In genomic region chr2:120313695-120314615, GRCh38 we compare ENCODE assay signal across 8 cellular contexts. TPM values are rescaled to one million over a fixed set of nuclear protein-coding genes. Genes with fewer than 3 reads are reported as not detected.
DNase-seq lines count a peak whose midpoint lies in the region; ATAC-seq lines count a peak whose summit lies in the region.

No MANE protein-coding gene starts in this region.

- H3K4me1 ChIP-seq in iPS-18a (ENCODE audit: control insufficient read depth, low read depth, low read length) = peaks cover 3% of the 10 kb centered on the region

- H3K9me3 ChIP-seq in iPS-18a (ENCODE audit: control insufficient read depth, low read depth, low read length) = no peaks in the 10 kb centered on the region

- peaks cover 29% of the 10 kb centered on the region for H3K4me1 Mint-ChIP-seq in activated T-helper 2 cell treated with anti-CD3 and anti-CD28 coated beads, Interferon-gamma antibody, Interleukin-2, Interleukin-4, amounts not matched to agents 10 μg/mL and 5 μg/mL and 100 μg/mL, durations not matched to agents 14 hours and 24 hours and 36 hours (ENCODE audit: low read depth)
- H3K4me1 Mint-ChIP-seq in stimulated activated naive B cell treated with anti-CD40 and anti-IgM and Interleukin-4, amounts not matched to agents 10 μg/mL and 1 μg/mL and 100 μg/mL, for 72 hours = peaks cover 9 to 41% of the 10 kb centered on the region in 2 donors

- peaks cover 2% of the 10 kb centered on the region for H3K27me3 Mint-ChIP-seq in activated T-helper 2 cell treated with anti-CD3 and anti-CD28 coated beads, Interferon-gamma antibody, Interleukin-2, Interleukin-4, amounts not matched to agents 10 μg/mL and 5 μg/mL and 100 μg/mL, durations not matched to agents 14 hours and 24 hours and 36 hours (ENCODE audit: low read depth)
- peaks cover 15 to 34% of the 10 kb centered on the region in 2 donors for H3K27me3 Mint-ChIP-seq in stimulated activated naive B cell treated with anti-CD40 and anti-IgM and Interleukin-4, amounts not matched to agents 10 μg/mL and 1 μg/mL and 100 μg/mL, for 72 hours

- H3K9ac ChIP-seq in iPS-18a (ENCODE audit: low read length) = no peak overlapping the region

- no peaks in the 10 kb centered on the region for H3K9me3 Mint-ChIP-seq in activated T-helper 2 cell treated with anti-CD3 and anti-CD28 coated beads, Interferon-gamma antibody, Interleukin-2, Interleukin-4, amounts not matched to agents 10 μg/mL and 5 μg/mL and 100 μg/mL, durations not matched to agents 14 hours and 24 hours and 36 hours
- no peaks in the 10 kb centered on the region for H3K9me3 Mint-ChIP-seq in stimulated activated naive B cell treated with anti-CD40 and anti-IgM and Interleukin-4, amounts not matched to agents 10 μg/mL and 1 μg/mL and 100 μg/mL, for 72 hours

- H3K27ac ChIP-seq in iPS-18a (ENCODE audit: low read length) = no peak overlapping the region

- intact Hi-C loops in activated T-helper 2 cell treated with anti-CD3 and anti-CD28 coated beads, Interferon-gamma antibody, Interleukin-2, Interleukin-4, amounts not matched to agents 10 μg/mL and 5 μg/mL and 100 μg/mL, durations not matched to agents 14 hours and 24 hours and 36 hours (cut with micrococcal nuclease) = loop anchor here (1.0 to 2.0 kb wide), 4 partner anchors 91 to 203 kb away; partner anchors contain the start of gene TMEM185B

- H3K27me3 ChIP-seq in iPS-18a (ENCODE audit: control insufficient read depth, insufficient read depth, low read length) = peaks cover 54% of the 10 kb centered on the region

- ATAC-seq in stimulated activated naive B cell treated with anti-CD40 and anti-IgM and Interleukin-4, amounts not matched to agents 10 μg/mL and 1 μg/mL and 100 μg/mL, for 72 hours (replicated peaks) = no peak
- no peak for ATAC-seq in HG03521 (IDR thresholded peaks at IDR 0.05; ENCODE audit: unreplicated experiment)

- H3K36me3 Mint-ChIP-seq in activated T-helper 2 cell treated with anti-CD3 and anti-CD28 coated beads, Interferon-gamma antibody, Interleukin-2, Interleukin-4, amounts not matched to agents 10 μg/mL and 5 μg/mL and 100 μg/mL, durations not matched to agents 14 hours and 24 hours and 36 hours (ENCODE audit: low read depth) = no peaks in the 10 kb centered on the region
- peaks cover 4 to 10% of the 10 kb centered on the region in 2 donors for H3K36me3 Mint-ChIP-seq in stimulated activated naive B cell treated with anti-CD40 and anti-IgM and Interleukin-4, amounts not matched to agents 10 μg/mL and 1 μg/mL and 100 μg/mL, for 72 hours

- peak overlapping the region; percentile 46 for H3K4me3 ChIP-seq in iPS-18a (ENCODE audit: low read length)

- H3K27ac Mint-ChIP-seq in activated T-helper 2 cell treated with anti-CD3 and anti-CD28 coated beads, Interferon-gamma antibody, Interleukin-2, Interleukin-4, amounts not matched to agents 10 μg/mL and 5 μg/mL and 100 μg/mL, durations not matched to agents 14 hours and 24 hours and 36 hours = no peak overlapping the region
- H3K27ac Mint-ChIP-seq in stimulated activated naive B cell treated with anti-CD40 and anti-IgM and Interleukin-4, amounts not matched to agents 10 μg/mL and 1 μg/mL and 100 μg/mL, for 72 hours = peak overlapping the region; percentile 71

- peak overlapping the region; percentile 67 for H3K4me3 Mint-ChIP-seq in activated T-helper 2 cell treated with anti-CD3 and anti-CD28 coated beads, Interferon-gamma antibody, Interleukin-2, Interleukin-4, amounts not matched to agents 10 μg/mL and 5 μg/mL and 100 μg/mL, durations not matched to agents 14 hours and 24 hours and 36 hours (ENCODE audit: low read depth)
- H3K4me3 Mint-ChIP-seq in stimulated activated naive B cell treated with anti-CD40 and anti-IgM and Interleukin-4, amounts not matched to agents 10 μg/mL and 1 μg/mL and 100 μg/mL, for 72 hours = peak overlapping the region; percentile 48 to 84

- DNase-seq in NCI-H2227 treated with DMSO at 0.1 percent for 48 hours (lab: John Stamatoyannopoulos, UW) (peak; percentile 8), NCI-H2227 (lab: John Stamatoyannopoulos, UW; ENCODE audit: unreplicated experiment) (no peak), NOMO-1 treated with dmso at 0.1 percent for 144 hours (lab: John Stamatoyannopoulos, UW; ENCODE audit: unreplicated experiment) (no peak), NCI-H510A treated with DMSO at 0.1 percent for 48 hours (lab: John Stamatoyannopoulos, UW) (no peak)
- no peak for DNase-seq in activated T-helper 2 cell treated with anti-CD3 and anti-CD28 coated beads, Interferon-gamma antibody, Interleukin-2, Interleukin-4, amounts not matched to agents 10 μg/mL and 5 μg/mL and 100 μg/mL, durations not matched to agents 14 hours and 24 hours and 36 hours (ENCODE audit: low spot score)
- DNase-seq in stimulated activated naive B cell treated with anti-CD40 and anti-IgM and Interleukin-4, amounts not matched to agents 10 μg/mL and 1 μg/mL and 100 μg/mL, for 72 hours = no peak

- H3K36me3 ChIP-seq in iPS-18a (ENCODE audit: control insufficient read depth, low read depth, low read length) = no peaks in the 10 kb centered on the region

RNA-seq across cellular contexts. Expression of gene INHBB, which starts 32.0 kb away (rescaled TPM):
- not detected in 2 replicates for total RNA-seq in activated T-helper 2 cell treated with anti-CD3 and anti-CD28 coated beads, Interferon-gamma antibody, Interleukin-2, Interleukin-4, amounts not matched to agents 10 μg/mL and 5 μg/mL and 100 μg/mL, durations not matched to agents 14 hours and 24 hours and 36 hours
